9 cellular contexts compared by ENCODE assay signal in the genomic region with DNA sequence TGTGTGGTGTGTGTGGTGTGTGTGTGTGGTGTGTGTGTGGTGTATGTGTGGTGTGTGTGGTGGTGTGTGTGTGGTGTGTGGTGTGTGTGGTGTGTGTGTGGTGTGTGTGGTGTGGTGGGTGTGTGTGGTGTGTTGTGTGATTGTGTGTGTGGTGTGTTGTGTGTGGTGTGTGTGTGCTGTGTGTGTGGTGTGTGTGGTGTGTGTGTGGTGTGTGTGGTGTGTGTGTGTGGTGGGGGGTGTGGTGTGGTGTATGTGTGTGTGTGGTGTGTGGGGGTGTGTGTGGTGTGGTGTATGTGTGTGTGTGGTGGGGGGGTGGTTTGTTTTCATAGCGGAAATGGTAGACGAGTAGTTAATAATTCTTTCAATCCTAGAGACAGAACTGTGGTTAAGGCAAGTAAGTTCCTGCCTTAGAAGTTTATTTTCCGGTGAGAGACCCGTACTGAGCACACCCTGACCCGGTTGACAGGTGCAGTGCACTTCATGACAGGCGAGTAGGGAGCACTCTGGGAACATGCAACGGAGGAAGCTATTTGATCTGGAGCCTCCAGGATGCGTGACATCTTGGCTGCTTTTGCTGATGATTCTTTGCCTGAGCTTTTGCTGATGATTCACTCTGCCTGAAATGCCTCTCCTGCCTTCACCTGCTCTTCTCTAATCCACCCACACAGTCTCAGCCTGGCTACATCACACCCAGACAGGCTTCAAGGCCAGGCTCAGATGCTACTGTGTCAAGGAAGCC. TPM values are rescaled to one million over a fixed set of nuclear protein-coding genes. Genes with fewer than 3 reads are reported as not detected.
DNase-seq lines count a peak whose midpoint lies in the region; ATAC-seq, FAIRE-seq and TF ChIP-seq lines count a peak whose summit lies in the region.
"Had no signal": no experiment of that assay in that cellular context is flagged by ENCODE, and none has a peak within 500 bp of the region (broad histone marks: within the 10 kb centered on the region; RNA-seq: fewer than 3 reads in every experiment).

No MANE protein-coding gene starts in this region.

- H2BK15ac ChIP-seq in IMR-90 (ENCODE audit: low read depth, low read length): no peak overlapping the region

- H3K18ac ChIP-seq in IMR-90 (ENCODE audit: low read depth, low read length): no peak overlapping the region

- H4K5ac ChIP-seq in IMR-90 (ENCODE audit: low read depth, low read length): no peak overlapping the region

- BruUV-seq in IMR-90 (replicated peaks; lab: Mats Ljungman, UMichigan) (no TSS peak), GM12878 (replicated peaks; lab: Mats Ljungman, UMichigan) (no TSS peak)

- H3K14ac ChIP-seq in IMR-90 (replicated peaks; ENCODE audit: low read depth, low read length): no peak overlapping the region

- no peak overlapping the region for H3K23ac ChIP-seq in IMR-90 (ENCODE audit: low read depth, low read length)

- ATAC-seq in CD8-positive, alpha-beta T cell: peak; percentile 85
- ATAC-seq in GM21447 (IDR thresholded peaks at IDR 0.05; ENCODE audit: unreplicated experiment) (peak; percentile 91), IMR-90 (ENCODE audit: low read depth) (no peak), GM12878 (peak; percentile 80)

- H3K4me2 ChIP-seq in IMR-90 (ENCODE audit: low read depth, low read length) (no peak overlapping the region), GM12878 (ENCODE audit: control insufficient read depth, insufficient read depth) (peak overlapping the region; percentile 52)

- no peak overlapping the region for H2AK5ac ChIP-seq in IMR-90 (ENCODE audit: low read depth, low read length)

- no peak overlapping the region for H2BK120ac ChIP-seq in IMR-90 (ENCODE audit: low read depth, low read length)

- H3K9ac ChIP-seq in IMR-90 (ENCODE audit: low read depth, low read length) (no peak overlapping the region), GM12878 (ENCODE audit: control insufficient read depth, insufficient read depth, low read length) (no peak overlapping the region)

- no peak overlapping the region for H2AK9ac ChIP-seq in IMR-90 (replicated peaks; ENCODE audit: low read depth, low read length, poor library complexity)

- DNase-seq in CD8-positive, alpha-beta T cell: peak in 1 of 7 experiments; percentile 48
- DNase-seq in IMR-90: peak; percentile 11
- peak; percentile 45 for DNase-seq in GM12878 (ENCODE audit: low read depth, low spot score)
- DNase-seq in stimulated activated CD4-positive, alpha-beta T cell treated with anti-CD3 and anti-CD28 coated beads, Interleukin-1b, Interleukin-23, amount 100 ng/mL, for 48 hours: peak; percentile 70
- DNase-seq in NCI-H2196 (lab: John Stamatoyannopoulos, UW; ENCODE audit: unreplicated experiment): no peak
- DNase-seq in cortex of kidney (lab: John Stamatoyannopoulos, UW): no peak
- DNase-seq in SK-N-DZ (ENCODE audit: low spot score): no peak

- SMC1A ChIA-PET in GM12878 (lab: Charles Lee; ENCODE audit: uncharacterized antibody, unreplicated experiment): interaction anchor here (0.6 to 4.4 kb wide), 5 partner anchors 11 to 164 kb away, joined by 3 to 18 read pairs (median 4); no protein-coding TSS in a partner anchor

- no peak overlapping the region for H3K56ac ChIP-seq in IMR-90 (ENCODE audit: extremely low read depth, insufficient read depth, low read length)

- no peak overlapping the region for H2BK20ac ChIP-seq in IMR-90 (ENCODE audit: low read depth, low read length)

- no peak for TF ChIP-seq RAD21 in IMR-90 (IDR thresholded peaks at IDR 0.05; ENCODE audit: low read length)
- no peak for TF ChIP-seq RAD21 in GM12878 (IDR thresholded peaks at IDR 0.05; ENCODE audit: insufficient read depth, low read depth, low read length)

- H3K4me1 Mint-ChIP-seq in CD8-positive, alpha-beta T cell (ENCODE audit: low read depth): peaks cover 39% of the 10 kb centered on the region

- peak in 1 of 2 experiments; percentile 65; a peak in 3 of 4 replicates for TF ChIP-seq EP300 in GM12878 (IDR thresholded peaks at IDR 0.05; ENCODE audit: borderline replicate concordance in 1 of 2, control insufficient read depth in 1 of 2, low read depth in 2 of 2, low read length in 2 of 2)

- H3K79me1 ChIP-seq in IMR-90 (ENCODE audit: low read depth in 1 of 2, low read length in 2 of 2): no peaks in the 10 kb centered on the region

- H2BK5ac ChIP-seq in IMR-90 (ENCODE audit: low read depth, low read length, poor library complexity, severe bottlenecking): peak overlapping the region; percentile 83

- H3K4me3 Mint-ChIP-seq in CD8-positive, alpha-beta T cell: peak overlapping the region; percentile 50

- H3K9me3 Mint-ChIP-seq in CD8-positive, alpha-beta T cell: no peaks in the 10 kb centered on the region

- intact Hi-C loops in CD8-positive, alpha-beta T cell (cut with DNase I, micrococcal nuclease): no loop called here
- intact Hi-C loops in IMR-90 (cut with micrococcal nuclease) (no loop called here), GM12878 (cut with micrococcal nuclease; ENCODE audit: unreplicated experiment) (no loop called here)

- H3K4me1 ChIP-seq in CD8-positive, alpha-beta T cell (ENCODE audit: insufficient read depth, low read length): peaks cover 44% of the 10 kb centered on the region
- H3K4me1 ChIP-seq in IMR-90 (ENCODE audit: control insufficient read depth, insufficient read depth, low read length): no peaks in the 10 kb centered on the region
- peaks cover 31% of the 10 kb centered on the region for H3K4me1 ChIP-seq in GM12878 (ENCODE audit: control insufficient read depth, insufficient read depth, low read length)

- CTCF ChIA-PET in CD8-positive, alpha-beta T cell (lab: Charles Lee): interaction anchor here (1.2 to 1.8 kb wide), 2 partner anchors 39 to 46 kb away, joined by 3 to 9 read pairs; no protein-coding TSS in a partner anchor
- CTCF ChIA-PET in IMR-90 (lab: Yijun Ruan, JAX) (no interaction called here), GM12878 (lab: Yijun Ruan, JAX) (interaction anchor here (0.7 to 3.3 kb wide), 5 partner anchors 39 to 108 kb away, joined by 3 to 14 read pairs (median 3); no protein-coding TSS in a partner anchor)

- no peak overlapping the region for H3K4ac ChIP-seq in IMR-90 (ENCODE audit: low read depth, low read length)

- H4K91ac ChIP-seq in IMR-90 (ENCODE audit: insufficient read depth, low read depth, low read length): no peak overlapping the region

- H3K27ac Mint-ChIP-seq in CD8-positive, alpha-beta T cell: peak overlapping the region; percentile 83

- no peaks in the 10 kb centered on the region for H3K9me1 ChIP-seq in IMR-90 (ENCODE audit: insufficient read depth, low read length)

- no peaks in the 10 kb centered on the region for H4K20me1 ChIP-seq in IMR-90 (ENCODE audit: insufficient read depth, low read length)
- no peaks in the 10 kb centered on the region for H4K20me1 ChIP-seq in GM12878 (ENCODE audit: control insufficient read depth, insufficient read depth)

- H3K27me3 Mint-ChIP-seq in CD8-positive, alpha-beta T cell (ENCODE audit: low read depth): peaks cover 8% of the 10 kb centered on the region

- H3K79me2 ChIP-seq in GM12878 (ENCODE audit: control insufficient read depth, insufficient read depth, low read length): no peaks in the 10 kb centered on the region

- peak overlapping the region; percentile 13 for H3K27ac ChIP-seq in CD8-positive, alpha-beta T cell (ENCODE audit: low read depth, low read length)
- H3K27ac ChIP-seq in IMR-90 (ENCODE audit: insufficient read depth, low read length) (no peak overlapping the region), GM12878 (ENCODE audit: control insufficient read depth, insufficient read depth) (peak overlapping the region; percentile 56; the same call in 1 of the 2 replicates)
- H3K27ac ChIP-seq: neutrophil had no signal

- FAIRE-seq in GM12878 (lab: Jason Lieb, UNC): peak; percentile 44

- H3K9me3 ChIP-seq in CD8-positive, alpha-beta T cell (ENCODE audit: low read length): no peaks in the 10 kb centered on the region
- no peaks in the 10 kb centered on the region for H3K9me3 ChIP-seq in IMR-90 (ENCODE audit: control insufficient read depth, insufficient read depth, low read length)
- H3K9me3 ChIP-seq in GM12878 (replicated peaks; ENCODE audit: control insufficient read depth, insufficient read depth, low read length): no peaks in the 10 kb centered on the region; the same call in 2 of the 3 replicates
- H3K9me3 ChIP-seq: neutrophil had no signal

- H3K4me3 ChIP-seq in CD8-positive, alpha-beta T cell (ENCODE audit: low read depth, low read length): peak overlapping the region; percentile 4
- H3K4me3 ChIP-seq in IMR-90 (ENCODE audit: insufficient read depth, low read depth, low read length) (no peak overlapping the region), GM12878 (no peak overlapping the region)

- no peak for TF ChIP-seq CTCF in CD8-positive, alpha-beta T cell (IDR thresholded peaks at IDR 0.05)
- TF ChIP-seq CTCF in IMR-90 (conservative IDR thresholded peaks at IDR 0.05; ENCODE audit: low read depth, low read length) (no peak), GM12878 (IDR thresholded peaks at IDR 0.05 in 2 of 3, conservative IDR thresholded peaks at IDR 0.05 in 1 of 3; ENCODE audit: control insufficient read depth in 2 of 3, extremely low read depth in 1 of 3, insufficient read depth in 1 of 3, low read depth in 3 of 3, low read length in 3 of 3) (no peak)

- dilution Hi-C loops in IMR-90 (cut with HindIII; ENCODE audit: low sequenced_read_pairs, unreplicated experiment): no loop called here

- TF ChIP-seq POLR2A in IMR-90 (IDR thresholded peaks at IDR 0.05; ENCODE audit: low read depth, low read length): no peak
- TF ChIP-seq POLR2A in GM12878 (IDR thresholded peaks at IDR 0.05; ENCODE audit: low read depth, low read length): no peak

- H3K27me3 ChIP-seq in CD8-positive, alpha-beta T cell (ENCODE audit: insufficient read depth, low read length): no peaks in the 10 kb centered on the region
- H3K27me3 ChIP-seq in IMR-90 (ENCODE audit: control insufficient read depth, insufficient read depth, low read length) (peaks cover 2% of the 10 kb centered on the region; the same call in 1 of the 2 replicates), GM12878 (replicated peaks in 1 of 2; ENCODE audit: control insufficient read depth in 2 of 2, insufficient read depth in 2 of 2, low read length in 1 of 2) (no peaks in the 10 kb centered on the region; a peak in 1 of 4 replicates)

- H3K36me3 Mint-ChIP-seq in CD8-positive, alpha-beta T cell: no peaks in the 10 kb centered on the region

- H2AFZ ChIP-seq in IMR-90 (replicated peaks; ENCODE audit: low read length, poor library complexity) (no peak overlapping the region), GM12878 (ENCODE audit: control insufficient read depth, low read depth, low read length) (peak overlapping the region; percentile 1; the same call in 1 of the 2 replicates)

- POLR2A ChIA-PET in CD8-positive, alpha-beta T cell (lab: Charles Lee): interaction anchor here (1.0 kb wide), 1 partner anchor 11 kb away, joined by 3 read pairs; no protein-coding TSS in a partner anchor
- POLR2A ChIA-PET in IMR-90 (lab: Charles Lee; ENCODE audit: unreplicated experiment): no interaction called here
- POLR2A ChIA-PET in GM12878 (lab: Charles Lee): interaction anchor here (0.7 kb wide), 1 partner anchor 94 kb away, joined by 3 read pairs; no protein-coding TSS in a partner anchor

- H4K8ac ChIP-seq in IMR-90 (ENCODE audit: low read depth in 2 of 2, low read length in 2 of 2): no peak overlapping the region

- no peaks in the 10 kb centered on the region for H3K36me3 ChIP-seq in CD8-positive, alpha-beta T cell (ENCODE audit: insufficient read depth, low read length)
- H3K36me3 ChIP-seq in IMR-90 (ENCODE audit: control insufficient read depth, insufficient read depth, low read length) (no peaks in the 10 kb centered on the region), GM12878 (ENCODE audit: control insufficient read depth in 2 of 2, insufficient read depth in 2 of 2, low read length in 1 of 2) (no peaks in the 10 kb centered on the region)
- H3K36me3 ChIP-seq: neutrophil had no signal

- in situ Hi-C loops in IMR-90 (cut with MboI; ENCODE audit: low sequenced_read_pairs) (no loop called here), GM12878 (cut with MboI) (no loop called here)

- WGBS in IMR-90 (ENCODE audit: extremely low coverage in 2 of 2, insufficient read length in 1 of 2), 2 experiments: 60% methylated on average over 3 of the region's 8 CpGs; no CpG with 5 or more reads in 1 of the 2 experiments
- 3% methylated on average over 8 of the region's 8 CpGs for WGBS in GM12878 (ENCODE audit: insufficient coverage, insufficient replicate concordance, low lambda C conversion rate, missing lambda C conversion rate)

- RAD21 ChIA-PET in GM12878 (lab: Charles Lee; ENCODE audit: unreplicated experiment): interaction anchor here (1.2 to 4.3 kb wide), 2 partner anchors 9 to 39 kb away, joined by 7 to 24 read pairs; no protein-coding TSS in a partner anchor

RNA-seq across cellular contexts. Expression of gene FAT2, which starts 21.7 kb away (rescaled TPM):
- not detected for total RNA-seq in CD8-positive, alpha-beta T cell
- total RNA-seq in IMR-90 (2012; rRNA removed) (under 0.01 TPM in 2 replicates), GM12878 (2014; rRNA removed) (0.06 TPM in 1 of 2 replicates, not detected in the other), GM12878 (2014; rRNA removed; fragmentation: Illumina TruSeq; extraction: Trizol) (not detected in 2 replicates), GM12878 (2021) (0.03 TPM in 2 replicates)
- polyA plus RNA-seq in IMR-90 (2012; rRNA removed) (0.03 and 0.06 TPM in 2 replicates), GM12878 (2011; rRNA removed) (0.03 and 0.04 TPM in 2 replicates), GM12878 (2014; fragmentation: Illumina TruSeq; extraction: Trizol) (0.01 and 0.02 TPM in 2 replicates), GM12878 (2014; fragmentation: Nextera tagmentation; extraction: Ambion mirVana) (not detected), GM12878 (2014; rRNA removed) (0.01 TPM in 1 of 2 replicates, not detected in the other), GM12878 (2016; fragmentation: Nextera tagmentation; extraction: Ambion mirVana) (under 1 TPM; 0.01 to 0.03 TPM)
- 0.02 and 0.03 TPM in 2 replicates for polyA plus RNA-seq in IMR-90 (2012; cell fraction: cytosol; rRNA removed)
- polyA plus RNA-seq in IMR-90 (2012; cell fraction: nucleus; rRNA removed; ENCODE audit: low replicate concordance): 0.05 and 0.07 TPM in 2 replicates
- 0.25 and 0.39 TPM in 2 replicates for total RNA-seq in GM12878 (2013; cell fraction: nucleolus; rRNA removed)
- 0.05 TPM for polyA plus RNA-seq in GM12878 (2011; ENCODE audit: low read depth)
- 0.03 TPM in 2 replicates for polyA plus RNA-seq in GM12878 (2011; cell fraction: cytosol; rRNA removed)
- 0.04 and 0.10 TPM in 2 replicates for polyA plus RNA-seq in GM12878 (2011; cell fraction: nucleus; rRNA removed)
- 0.05 and 0.10 TPM in 2 replicates for polyA plus RNA-seq in GM12878 (2012)
- 0.07 and 0.15 TPM in 2 replicates for polyA minus RNA-seq in GM12878 (2011; rRNA and poly(A)+ RNA removed)
- not detected in 2 replicates for polyA minus RNA-seq in GM12878 (2011; cell fraction: cytosol; rRNA and poly(A)+ RNA removed)
- 0.10 and 0.12 TPM in 2 replicates for polyA minus RNA-seq in GM12878 (2011; cell fraction: nucleus; rRNA and poly(A)+ RNA removed)
- not detected in 2 replicates for polyA plus RNA-seq in SK-N-DZ (2014; cell fraction: cytosol; rRNA removed)
- polyA plus RNA-seq in SK-N-DZ (2014; cell fraction: nucleus; rRNA removed): not detected in 2 replicates

Comparison
In these comparisons a context has a peak if more than half of its experiments do, and no peak if none do; other contexts are left out.
1. DNase-seq: peak in IMR-90 (single experiment), GM12878 (single experiment) and stimulated activated CD4-positive, alpha-beta T cell treated with anti-CD3 and anti-CD28 coated beads, Interleukin-1b, Interleukin-23, amount 100 ng/mL, for 48 hours (single experiment); none in NCI-H2196 (single experiment), cortex of kidney (single experiment) and SK-N-DZ (single experiment).